In the genomic region with DNA sequence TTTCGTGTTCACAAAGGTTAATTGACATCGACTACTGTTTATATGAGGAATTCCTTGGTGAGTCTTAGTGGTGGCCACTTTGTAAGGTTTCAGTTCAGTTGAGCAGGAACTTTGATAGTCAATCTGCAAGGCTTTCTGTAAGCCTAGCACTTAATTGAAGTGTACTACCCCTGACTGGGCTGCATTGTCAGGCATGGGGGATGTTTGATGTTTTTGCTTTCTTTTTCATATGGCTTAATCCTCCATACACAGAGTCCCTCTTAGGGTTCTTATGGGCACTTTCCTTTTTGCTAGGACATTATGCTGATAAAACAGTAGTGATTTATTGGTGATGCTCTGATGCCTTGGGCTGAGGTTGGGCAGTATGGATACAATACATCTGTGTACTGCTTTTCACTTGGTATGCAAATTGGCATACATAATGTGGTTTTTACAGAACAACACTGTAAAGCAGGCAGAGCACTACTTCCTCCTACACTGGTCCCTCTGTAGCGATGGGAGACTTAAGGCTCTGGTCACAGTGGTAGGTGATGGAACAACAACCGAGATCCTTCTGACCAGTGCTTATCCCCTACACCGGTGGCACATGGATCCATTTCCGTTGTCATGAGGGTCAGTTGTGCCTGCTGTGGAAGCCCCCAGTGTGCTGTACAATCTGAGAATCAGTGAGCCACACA, we compare ENCODE assay signal across 14 cellular contexts.
"Had no signal": no experiment of that assay in that cellular context is flagged by ENCODE, and none has a peak within 500 bp of the region (broad histone marks: within the 10 kb centered on the region; RNA-seq: fewer than 3 reads in every experiment).

No MANE protein-coding gene starts in this region.

- DNase-seq: activated CD4-positive, alpha-beta T cell treated with anti-CD3 and anti-CD28 coated beads, Interleukin-2, amount 50 U/mL, for 1 hour; activated CD8-positive, alpha-beta memory T cell treated with anti-CD3 and anti-CD28 coated beads for 24 hours; activated naive CD8-positive, alpha-beta T cell treated with anti-CD3 and anti-CD28 coated beads for 36 hours; amygdala; central memory CD4-positive, alpha-beta T cell; cortex of kidney; effector CD4-positive, alpha-beta T cell; foreskin fibroblast; kidney glomerular epithelial cell; left ventricle myocardium superior; mucosa of descending colon; naive thymus-derived CD4-positive, alpha-beta T cell had no signal

- ATAC-seq: activated CD4-positive, CD25-positive, alpha-beta regulatory T cell treated with anti-CD3 and anti-CD28 coated beads, Interleukin-2, amount 50 U/mL, for 24 hours; left ventricle myocardium superior; mucosa of descending colon; naive thymus-derived CD4-positive, alpha-beta T cell; stimulated activated effector memory CD8-positive, alpha-beta T cell treated with anti-CD3 and anti-CD28 coated beads, Interleukin-12 subunit alpha, Interleukin-12 subunit beta, amount 100 ng/mL, for 72 hours had no signal
